Comparison of ENCODE assay signal across 8 cellular contexts in genomic region chr11:44634401-44635281, GRCh38.
DNase-seq lines count a peak whose midpoint lies in the region; ATAC-seq and TF ChIP-seq lines count a peak whose summit lies in the region.

No MANE protein-coding gene starts in this region.

- H3K4me3 ChIP-seq in Peyer's patch (no peak overlapping the region), fibroblast of mammary gland (ENCODE audit: control insufficient read depth, low read depth, low read length) (no peak overlapping the region), neural progenitor cell (no peak overlapping the region)

- H3K9me3 ChIP-seq in Peyer's patch (no peaks in the 10 kb centered on the region), neural progenitor cell (ENCODE audit: low read depth) (no peaks in the 10 kb centered on the region)

- no peak overlapping the region for H2AFZ ChIP-seq in neural progenitor cell (replicated peaks)

- H3K9ac ChIP-seq in neural progenitor cell = no peak overlapping the region

- TF ChIP-seq CTCF in Peyer's patch (IDR thresholded peaks at IDR 0.05) (no peak), fibroblast of mammary gland (conservative IDR thresholded peaks at IDR 0.05; ENCODE audit: control insufficient read depth, insufficient read depth, low read depth, low read length) (no peak), neural progenitor cell (IDR thresholded peaks at IDR 0.05) (no peak)

- peak; percentile 33 for DNase-seq in stimulated activated CD4-positive, alpha-beta T cell treated with anti-CD3 and anti-CD28 coated beads, Interleukin-2, amount 100 ng/mL, for 4 hours (ENCODE audit: low read depth)
- DNase-seq in stimulated activated CD4-positive, alpha-beta T cell treated with anti-CD3 and anti-CD28 coated beads, Interleukin-2, amount 100 ng/mL, for 48 hours = no peak
- DNase-seq in Peyer's patch (peak in 2 of 3 donors; percentile 57 to 68), fibroblast of mammary gland (ENCODE audit: low read depth) (peak; percentile 86), neural progenitor cell (ENCODE audit: low spot score) (peak; percentile 56), DMS114 treated with DMSO at 0.1 percent for 48 hours (lab: John Stamatoyannopoulos, UW; ENCODE audit: unreplicated experiment) (no peak)

- H3K9me3 Mint-ChIP-seq in neural progenitor cell = no peaks in the 10 kb centered on the region

- no peaks in the 10 kb centered on the region for H3F3A ChIP-seq in neural progenitor cell (ENCODE audit: low read depth)

- H3K4me1 Mint-ChIP-seq in neural progenitor cell = peaks cover 23% of the 10 kb centered on the region

- H3K4me2 ChIP-seq in neural progenitor cell = no peak overlapping the region

- no peaks in the 10 kb centered on the region for H3K36me3 ChIP-seq in Peyer's patch
- no peaks in the 10 kb centered on the region for H3K36me3 ChIP-seq in neural progenitor cell

- TF ChIP-seq POLR2A in Peyer's patch (IDR thresholded peaks at IDR 0.05) = no peak

- peaks cover 4% of the 10 kb centered on the region for H3K27me3 Mint-ChIP-seq in neural progenitor cell (ENCODE audit: insufficient read depth, low read depth)

- peak overlapping the region; percentile 80 for H3K27ac Mint-ChIP-seq in neural progenitor cell

- no peaks in the 10 kb centered on the region for H3K79me2 ChIP-seq in neural progenitor cell (ENCODE audit: low read depth)

- H4K20me1 ChIP-seq in neural progenitor cell (ENCODE audit: low read depth) = no peaks in the 10 kb centered on the region

- no peaks in the 10 kb centered on the region for H3K27me3 ChIP-seq in Peyer's patch
- H3K27me3 ChIP-seq in neural progenitor cell = no peaks in the 10 kb centered on the region

- H3K4me3 Mint-ChIP-seq in neural progenitor cell = peak overlapping the region; percentile 52

- no peaks in the 10 kb centered on the region for H3K36me3 Mint-ChIP-seq in neural progenitor cell

- H3K27ac ChIP-seq in Peyer's patch (no peak overlapping the region), neural progenitor cell (no peak overlapping the region)

- ATAC-seq in GM19395 (IDR thresholded peaks at IDR 0.05; ENCODE audit: unreplicated experiment) (no peak), GM21529 (IDR thresholded peaks at IDR 0.05; ENCODE audit: unreplicated experiment) (no peak)

- H3K4me1 ChIP-seq in Peyer's patch (peaks cover 0 to 10% (median 0%) of the 10 kb centered on the region in 4 donors), neural progenitor cell (peaks cover 8% of the 10 kb centered on the region)

Comparison
In these comparisons a context has a peak if more than half of its experiments do, and no peak if none do; other contexts are left out.
1. DNase-seq: peak in stimulated activated CD4-positive, alpha-beta T cell treated with anti-CD3 and anti-CD28 coated beads, Interleukin-2, amount 100 ng/mL, for 4 hours (single experiment), Peyer's patch (2 of 3), fibroblast of mammary gland (single experiment) and neural progenitor cell (single experiment); none in stimulated activated CD4-positive, alpha-beta T cell treated with anti-CD3 and anti-CD28 coated beads, Interleukin-2, amount 100 ng/mL, for 48 hours (0 of 2) and DMS114 treated with DMSO at 0.1 percent for 48 hours (single experiment).